ENCODE assay signal across 8 cellular contexts in the genomic region with DNA sequence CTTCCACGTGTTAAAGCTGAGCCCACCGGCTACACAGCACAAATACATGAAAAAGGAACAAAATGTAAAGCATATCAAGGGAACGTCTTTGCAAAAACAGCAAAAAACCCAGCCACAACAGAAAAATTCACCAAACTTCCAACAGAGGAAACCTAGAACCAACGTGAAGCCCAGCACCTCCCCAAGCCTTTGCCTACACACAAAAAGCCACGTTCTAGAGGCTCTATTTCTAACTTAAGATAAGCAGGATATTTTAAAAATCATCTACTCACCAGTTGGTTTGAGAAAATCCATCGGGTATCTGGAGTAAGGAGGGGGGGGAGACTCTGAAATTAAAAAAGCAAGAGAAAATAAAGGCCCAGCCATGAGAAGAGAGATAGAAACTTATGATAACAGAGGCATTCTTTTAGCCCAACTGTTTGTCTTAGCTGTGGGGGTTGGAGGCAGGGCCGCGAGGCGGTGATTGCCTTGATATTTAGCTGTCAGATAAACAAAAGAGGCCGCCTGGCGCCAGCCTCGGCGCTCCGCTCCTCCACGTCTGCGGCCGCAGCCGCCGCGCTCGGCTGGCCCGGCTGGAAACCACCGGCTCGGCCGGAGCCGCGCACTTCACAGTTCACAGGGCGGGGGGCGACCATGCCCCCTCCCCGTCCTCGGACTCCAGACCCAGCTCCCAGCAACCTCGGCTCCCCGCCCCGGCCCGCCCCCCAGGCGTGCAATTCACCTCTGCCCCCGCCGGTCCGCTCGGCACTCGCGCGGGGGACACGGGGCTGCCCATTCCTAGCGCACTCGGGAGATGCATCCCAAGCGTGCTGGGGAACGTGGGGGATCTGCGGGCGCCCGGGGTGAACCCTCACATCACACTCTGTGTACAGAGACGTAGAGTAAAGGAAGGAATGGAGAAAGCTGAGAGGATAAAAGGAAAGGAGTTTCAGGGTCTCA. TPM values are rescaled to one million over a fixed set of nuclear protein-coding genes. Genes with fewer than 3 reads are reported as not detected.
A peak's percentile ranks its signal among the peaks of the same experiment; 100 is the strongest.
DNase-seq lines count a peak whose midpoint lies in the region; ATAC-seq, FAIRE-seq and TF ChIP-seq lines count a peak whose summit lies in the region.
"Had no signal": no experiment of that assay in that cellular context is flagged by ENCODE, and none has a peak within 500 bp of the region (broad histone marks: within the 10 kb centered on the region; RNA-seq: fewer than 3 reads in every experiment).

No MANE protein-coding gene starts in this region.

- FAIRE-seq in H1 (lab: Jason Lieb, UNC), result no peak
- FAIRE-seq: colon had no signal

- TF ChIP-seq POLR2A in H1 (IDR thresholded peaks at IDR 0.05; ENCODE audit: control extremely low read depth in 1 of 2, low read depth in 2 of 2, low read length in 2 of 2), result no peak

- H3K4ac ChIP-seq in H1 (replicated peaks; ENCODE audit: insufficient read length, low read depth, low read length), result no peak overlapping the region

- H2BK5ac ChIP-seq in H1 (ENCODE audit: low read depth, low read length), result no peak overlapping the region

- no peak overlapping the region for H2AK5ac ChIP-seq in H1 (ENCODE audit: low read depth, low read length)

- no peak overlapping the region for H3K14ac ChIP-seq in H1 (ENCODE audit: insufficient read length)

- peak overlapping the region in 1 of 4 experiments; percentile 50; a peak in 2 of 7 replicates for H3K9ac ChIP-seq in H1 (replicated peaks in 1 of 4; ENCODE audit: extremely low read depth in 1 of 4, low read depth in 3 of 4, low read length in 3 of 4)

- H3K23me2 ChIP-seq in H1 (ENCODE audit: low read depth, low read length), result peaks cover 21% of the 10 kb centered on the region; the same call in 1 of the 2 replicates

- H4K5ac ChIP-seq in H1 (ENCODE audit: insufficient read length, low read depth, low read length), result no peak overlapping the region

- no peaks in the 10 kb centered on the region for H3K9me3 ChIP-seq in H1 (ENCODE audit: insufficient read depth in 2 of 2, low read depth in 1 of 2, low read length in 1 of 2)
- no peaks in the 10 kb centered on the region for H3K9me3 ChIP-seq in mesodermal cell (ENCODE audit: control insufficient read depth, low read length)
- no peaks in the 10 kb centered on the region for H3K9me3 ChIP-seq in tibial artery

- no peak overlapping the region for H3K27ac ChIP-seq in H1 (ENCODE audit: low read depth, low read length)
- H3K27ac ChIP-seq in mesodermal cell (ENCODE audit: low read depth, low read length, severe bottlenecking), result peak overlapping the region; percentile 87
- peak overlapping the region; percentile 88 to 99 for H3K27ac ChIP-seq in tibial artery

- H3K18ac ChIP-seq in H1 (ENCODE audit: extremely low read depth, low read length), result no peak overlapping the region

- peak in 1 of 2 experiments; percentile 7; a peak in 1 of 4 replicates for TF ChIP-seq RAD21 in H1 (IDR thresholded peaks at IDR 0.05 in 1 of 2, conservative IDR thresholded peaks at IDR 0.05 in 1 of 2; ENCODE audit: low read depth in 2 of 2, low read length in 2 of 2)

- H4K20me1 ChIP-seq in H1 (replicated peaks in 1 of 2; ENCODE audit: control insufficient read depth in 1 of 2, insufficient read depth in 2 of 2, low read length in 2 of 2), result peaks cover 19 to 33% of the 10 kb centered on the region in 2 experiments

- H3K23ac ChIP-seq in H1 (ENCODE audit: insufficient read length), result no peak overlapping the region

- no peak overlapping the region for H2BK12ac ChIP-seq in H1 (ENCODE audit: low read depth, low read length)

- no peak overlapping the region for H3K56ac ChIP-seq in H1 (replicated peaks; ENCODE audit: insufficient read length, low read depth, low read length)

- H2BK15ac ChIP-seq in H1 (ENCODE audit: low read length), result no peak overlapping the region

- H3K36me3 ChIP-seq in H1 (ENCODE audit: control insufficient read depth in 2 of 4, insufficient read depth in 4 of 4, low read length in 3 of 4) (no peaks in the 10 kb centered on the region), mesodermal cell (ENCODE audit: control insufficient read depth, insufficient read depth, low read length) (peaks cover 70% of the 10 kb centered on the region), tibial artery (peaks cover 0 to 17% (median 9%) of the 10 kb centered on the region in 3 donors)

- in situ Hi-C loops in GM13976 (cut with MboI; ENCODE audit: low sequenced_read_pairs, unreplicated experiment), result no loop called here

- ATAC-seq in GM18502 (IDR thresholded peaks at IDR 0.05; ENCODE audit: poor library complexity, unreplicated experiment), result no peak

- intact Hi-C loops in tibial artery (cut with DNase I; ENCODE audit: low total_unique reads), result loop anchor here (10.0 kb wide), 1 partner anchor 274 kb away; no protein-coding TSS in a partner anchor

- H3K79me2 ChIP-seq in H1 (ENCODE audit: control insufficient read depth in 1 of 2, insufficient read depth in 2 of 2, low read length in 2 of 2), result peaks cover 50 to 66% of the 10 kb centered on the region in 2 experiments

- H3K27me3 ChIP-seq in H1 (replicated peaks in 1 of 4; ENCODE audit: control insufficient read depth in 3 of 4, extremely low read depth in 1 of 4, insufficient read depth in 3 of 4, low read length in 3 of 4), result peaks cover 0 to 39% (median 21%) of the 10 kb centered on the region in 4 experiments; a peak in 5 of 7 replicates
- no peaks in the 10 kb centered on the region for H3K27me3 ChIP-seq in tibial artery

- H4K8ac ChIP-seq in H1 (ENCODE audit: extremely low read depth, insufficient read depth, low read length), result no peak overlapping the region

- DNase-seq in GM13976 (ENCODE audit: low spot score), result peak; percentile 81
- peak; percentile 33 for DNase-seq in NCI-H1092 (lab: John Stamatoyannopoulos, UW)
- DNase-seq in activated CD4-positive, alpha-beta T cell treated with anti-CD3 and anti-CD28 coated beads for 48 hours, result peak; percentile 48
- DNase-seq in H1 (ENCODE audit: low read depth in 1 of 2, low spot score in 2 of 2), result no peak
- DNase-seq in tibial artery, result no peak

- CTCF ChIA-PET in H1 (lab: Charles Lee; ENCODE audit: partially characterized antibody), result interaction anchor here (1.0 to 2.4 kb wide), 6 partner anchors 11 to 275 kb away, joined by 3 to 11 read pairs (median 4); no protein-coding TSS in a partner anchor

- H2AFZ ChIP-seq in H1 (ENCODE audit: low read length), result no peak overlapping the region

- H3K4me3 ChIP-seq in H1 (ENCODE audit: extremely low read depth in 1 of 4, insufficient read depth in 2 of 4, low read depth in 3 of 4, low read length in 4 of 4), result peak overlapping the region; percentile 67 to 81 (median 71)
- peak overlapping the region; percentile 85 for H3K4me3 ChIP-seq in mesodermal cell (ENCODE audit: extremely low read depth, insufficient read depth, low read length, poor library complexity, severe bottlenecking)
- H3K4me3 ChIP-seq in tibial artery, result peak overlapping the region; percentile 58 to 98

- H3K4me2 ChIP-seq in H1 (ENCODE audit: insufficient read depth in 1 of 2, low read depth in 2 of 2, low read length in 2 of 2), result peak overlapping the region; percentile 80 to 83

- WGBS in H1 (ENCODE audit: extremely low coverage in 1 of 2, insufficient coverage in 1 of 2, insufficient read length in 1 of 2, insufficient replicate concordance in 2 of 2, low coverage in 1 of 2, low lambda C conversion rate in 2 of 2, missing lambda C conversion rate in 1 of 2), 2 experiments, result 7% methylated on average over 36 of the region's 52 CpGs; no CpG with 5 or more reads in 1 of the 2 experiments
- WGBS in mesodermal cell (ENCODE audit: insufficient coverage in 2 of 2), 2 experiments, result 1% methylated on average over 15 to 36 of the region's 52 CpGs

- POLR2A ChIA-PET in H1 (lab: Charles Lee; ENCODE audit: partially characterized antibody), result interaction anchor here (0.6 to 2.9 kb wide), 10 partner anchors 10 to 46 kb away, joined by 3 to 9 read pairs (median 4); no protein-coding TSS in a partner anchor

- H2BK120ac ChIP-seq in H1 (replicated peaks; ENCODE audit: low read depth, low read length), result no peak overlapping the region

- TF ChIP-seq EP300 in H1 (IDR thresholded peaks at IDR 0.05; ENCODE audit: borderline replicate concordance in 1 of 2, low read depth in 2 of 2, low read length in 2 of 2), result no peak

- peaks cover 0 to 18% (median 11%) of the 10 kb centered on the region in 4 experiments; a peak in 6 of 7 replicates for H3K4me1 ChIP-seq in H1 (replicated peaks in 1 of 4; ENCODE audit: control insufficient read depth in 3 of 4, insufficient read depth in 4 of 4, low read length in 3 of 4)
- peaks cover 25% of the 10 kb centered on the region for H3K4me1 ChIP-seq in mesodermal cell (ENCODE audit: control insufficient read depth, insufficient read depth, low read length, poor library complexity, severe bottlenecking)
- peaks cover 0 to 44% (median 38%) of the 10 kb centered on the region in 4 donors for H3K4me1 ChIP-seq in tibial artery

- no peak overlapping the region for H4K91ac ChIP-seq in H1 (replicated peaks; ENCODE audit: insufficient read length, low read length)

- H2BK20ac ChIP-seq in H1 (ENCODE audit: low read length), result no peak overlapping the region

- no peaks in the 10 kb centered on the region for H3K79me1 ChIP-seq in H1 (ENCODE audit: low read depth, low read length)

- TF ChIP-seq CTCF in GM13976 (IDR thresholded peaks at IDR 0.05; ENCODE audit: borderline replicate concordance, control extremely low read depth, extremely low read depth, insufficient read depth, missing control alignments) (peak; percentile 10), H1 (IDR thresholded peaks at IDR 0.05; ENCODE audit: control extremely low read depth in 1 of 3, insufficient read depth in 1 of 3, low read depth in 1 of 3, low read length in 3 of 3) (no peak), tibial artery (IDR thresholded peaks at IDR 0.05) (no peak)

TF ChIP-seq in H1, 55 proteins besides CTCF, POLR2A, EP300 and RAD21 (continues in another document):
- no peak for TF ChIP-seq JUND (IDR thresholded peaks at IDR 0.05; ENCODE audit: low read length)
- no peak; the same call in 1 of the 2 replicates for TF ChIP-seq SUZ12 (IDR thresholded peaks at IDR 0.05; ENCODE audit: low read length)
- TF ChIP-seq CEBPB (IDR thresholded peaks at IDR 0.05; ENCODE audit: low read depth, low read length), result no peak
- peak; percentile 87; a peak in 2 of 4 replicates for TF ChIP-seq SIN3A (conservative IDR thresholded peaks at IDR 0.05 in 1 of 2, IDR thresholded peaks at IDR 0.05 in 1 of 2; ENCODE audit: low read depth in 1 of 2, low read length in 2 of 2)
- TF ChIP-seq ASH2L (IDR thresholded peaks at IDR 0.05; ENCODE audit: low read length), result peak; percentile 7

RNA-seq across cellular contexts. Expression of a gene that starts 2.4 kb away (rescaled TPM):
- total RNA-seq in H1 (2021; fragmentation: NEBNext Ultra II Directional; extraction: Animal tissue kit (Norgen Biotek cat#: 25700)), result 13.8 and 15.5 TPM in 2 replicates
- polyA plus RNA-seq in H1 (2011; rRNA removed), result 6.5 and 6.6 TPM in 2 replicates
- 6.1 TPM for polyA plus RNA-seq in H1 (2011; cell fraction: cytosol; rRNA removed)
- 9.4 TPM for polyA plus RNA-seq in H1 (2011; cell fraction: nucleus; rRNA removed)
- polyA plus RNA-seq in H1 (2012, experiment 1 of 2), result 3.7 to 4.5 TPM (median 4.3 TPM) in 4 replicates
- polyA plus RNA-seq in H1 (2012, experiment 2 of 2), result 4.8 TPM
- polyA plus RNA-seq in H1 (2013, experiment 1 of 2), result 12.4 TPM
- polyA plus RNA-seq in H1 (2013, experiment 2 of 2), result 12.0 TPM
- 10.3 and 13.5 TPM in 2 replicates for polyA minus RNA-seq in H1 (2011; rRNA and poly(A)+ RNA removed)
- 9.7 TPM for polyA minus RNA-seq in H1 (2011; cell fraction: cytosol; rRNA and poly(A)+ RNA removed)
- 9.4 TPM for polyA minus RNA-seq in H1 (2011; cell fraction: nucleus; rRNA and poly(A)+ RNA removed)
- polyA plus RNA-seq in mesodermal cell (2013, experiment 1 of 2), result 45.1 TPM
- 42.8 TPM for polyA plus RNA-seq in mesodermal cell (2013, experiment 2 of 2)

Comparison
In these comparisons a context has a peak if more than half of its experiments do, and no peak if none do; other contexts are left out.
1. DNase-seq: peak in GM13976 (single experiment), NCI-H1092 (single experiment) and activated CD4-positive, alpha-beta T cell treated with anti-CD3 and anti-CD28 coated beads for 48 hours (single experiment); none in H1 (0 of 2) and tibial artery (0 of 2).
2. Peak in every context shown above with its lines, with median percentiles within 50 percentile points of each other: H3K4me3 ChIP-seq.